Comparison of ENCODE assay signal across 8 cellular contexts in genomic region chr16:30896203-30896889, GRCh38. TPM values are rescaled to one million over a fixed set of nuclear protein-coding genes. Genes with fewer than 3 reads are reported as not detected.
DNase-seq lines count a peak whose midpoint lies in the region; ATAC-seq and TF ChIP-seq lines count a peak whose summit lies in the region.

A gene with protein sequence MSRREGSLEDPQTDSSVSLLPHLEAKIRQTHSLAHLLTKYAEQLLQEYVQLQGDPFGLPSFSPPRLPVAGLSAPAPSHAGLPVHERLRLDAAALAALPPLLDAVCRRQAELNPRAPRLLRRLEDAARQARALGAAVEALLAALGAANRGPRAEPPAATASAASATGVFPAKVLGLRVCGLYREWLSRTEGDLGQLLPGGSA (plus strand): TSS chr16:30896614. CDS start chr16:30896644, 30 bp downstream.

- TF ChIP-seq POLR2A in body of pancreas (IDR thresholded peaks at IDR 0.05) = peak in 2 of 3 donors; percentile 44 to 65

- H3K4me3 ChIP-seq in body of pancreas (peak within 1 kb of the TSS; percentile 19 to 20), psoas muscle (peak within 1 kb of the TSS; percentile 68)

- H3K9me3 ChIP-seq in body of pancreas (no peaks in the 10 kb centered on the region), psoas muscle (no peaks in the 10 kb centered on the region)

- POLR2A ChIA-PET in GM10248 (lab: Yijun Ruan, JAX) = no interaction called here

- peaks cover 49% of the 10 kb centered on the region for H3K4me1 ChIP-seq in body of pancreas
- H3K4me1 ChIP-seq in psoas muscle = peaks cover 13% of the 10 kb centered on the region

- intact Hi-C loops in body of pancreas (cut with DNase I) = no loop called here
- intact Hi-C loops in psoas muscle (cut with DNase I) = no loop called here

- no peak for TF ChIP-seq CTCF in body of pancreas (IDR thresholded peaks at IDR 0.05)
- TF ChIP-seq CTCF in psoas muscle (IDR thresholded peaks at IDR 0.05) = no peak
- no peak for TF ChIP-seq CTCF in GM10248 (IDR thresholded peaks at IDR 0.05; ENCODE audit: control extremely low read depth, extremely low read depth, low read depth, missing control alignments)

- H3K36me3 ChIP-seq in body of pancreas (replicated peaks in 1 of 2; ENCODE audit: insufficient read depth in 1 of 2, low read depth in 2 of 2) = no peaks in the 10 kb centered on the region
- peaks cover 0 to 5% of the 10 kb centered on the region in 2 donors for H3K36me3 ChIP-seq in psoas muscle (ENCODE audit: insufficient read depth in 1 of 2, low read depth in 1 of 2)

- peak within 1 kb of the TSS; percentile 91 to 96 (median 95) for H3K27ac ChIP-seq in body of pancreas
- peak within 1 kb of the TSS; percentile 93 for H3K27ac ChIP-seq in psoas muscle

- CTCF ChIA-PET in GM10248 (lab: Yijun Ruan, JAX) = interaction anchor here (1.2 to 2.0 kb wide), 3 partner anchors 10 to 118 kb away, joined by 3 to 7 read pairs (median 3); no protein-coding TSS in a partner anchor

- WGBS in body of pancreas, 2 donors = 10 to 19% methylated on average over 16 to 35 of the region's 36 CpGs
- 6 to 9% (median 6%) methylated on average over 32 to 36 of the region's 36 CpGs for WGBS in psoas muscle, 3 donors

- peak; percentile 28 for ATAC-seq in body of pancreas
- ATAC-seq in psoas muscle = peak; percentile 65 to 83 (median 73)
- ATAC-seq in HG03196 (IDR thresholded peaks at IDR 0.05; ENCODE audit: unreplicated experiment) = no peak

- H3K27me3 ChIP-seq in body of pancreas (no peaks in the 10 kb centered on the region), psoas muscle (ENCODE audit: insufficient read depth in 3 of 3, low read length in 2 of 3) (no peaks in the 10 kb centered on the region)

- DNase-seq in Caki2 (ENCODE audit: low read depth) (peak; percentile 91), NCI-H1930 (lab: John Stamatoyannopoulos, UW) (peak; percentile 35 to 58), body of pancreas (peak; percentile 56 to 69 (median 62)), iPS DF 19.7 (ENCODE audit: low read depth, low spot score) (peak; percentile 40), psoas muscle (peak; percentile 80 to 88), NCI-H526 treated with DMSO at 0.1 percent for 48 hours (lab: John Stamatoyannopoulos, UW) (no peak), GM10248 (ENCODE audit: extremely low spot score) (no peak)

- in situ Hi-C loops in Caki2 (cut with HindIII; ENCODE audit: low pct_unique_long_range_greater_than_20kb, low sequenced_read_pairs) = no loop called here

RNA-seq across cellular contexts. Expression of the gene that starts here (rescaled TPM):
- 0.84 and 2.9 TPM in 2 replicates for total RNA-seq in Caki2 (2014; rRNA removed; shearing (Covaris generic); ENCODE audit: low replicate concordance)
- total RNA-seq in body of pancreas (1 to 10 TPM; 1.0 to 2.0 TPM), psoas muscle (10 to 100 TPM in 1 of 4 donors, 1 to 10 TPM in 3; 8.5 to 16.6 (median 9.4) TPM)
- polyA plus RNA-seq in psoas muscle = 1 to 10 TPM; 4.9 to 5.5 (median 5.2) TPM

Comparison
In these comparisons a context has a peak if more than half of its experiments do, and no peak if none do; other contexts are left out.
1. DNase-seq: peak in Caki2 (single experiment), NCI-H1930 (2 of 2), body of pancreas (4 of 4), iPS DF 19.7 (single experiment) and psoas muscle (2 of 2); none in NCI-H526 treated with DMSO at 0.1 percent for 48 hours (single experiment) and GM10248 (single experiment).